Comparison of ENCODE assay signal across 18 cellular contexts in the genomic region with DNA sequence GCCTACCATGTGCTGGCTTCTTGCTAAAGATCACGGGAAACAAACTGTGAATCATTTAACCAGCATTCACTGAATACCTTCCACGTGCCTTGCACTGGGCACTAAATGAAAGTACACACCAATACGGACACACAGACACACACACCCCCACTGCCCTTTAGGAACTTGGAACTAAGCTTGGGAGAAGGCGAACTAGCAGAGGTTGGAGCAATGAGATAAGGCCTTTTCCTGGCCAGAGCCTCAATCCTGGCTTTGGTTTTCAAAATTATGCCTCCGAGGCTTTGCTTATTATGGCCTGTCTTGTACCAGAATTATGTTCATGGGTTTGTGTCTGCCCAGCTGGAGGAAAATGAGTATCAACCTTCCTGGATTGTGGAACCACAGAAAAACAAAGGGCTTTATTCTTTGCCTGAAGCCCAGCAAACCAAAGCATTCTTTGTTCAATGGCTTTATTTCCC. TPM values are rescaled to one million over a fixed set of nuclear protein-coding genes. Genes with fewer than 3 reads are reported as not detected.
DNase-seq lines count a peak whose midpoint lies in the region; ATAC-seq, FAIRE-seq and TF ChIP-seq lines count a peak whose summit lies in the region.
"Had no signal": no experiment of that assay in that cellular context is flagged by ENCODE, and none has a peak within 500 bp of the region (broad histone marks: within the 10 kb centered on the region; RNA-seq: fewer than 3 reads in every experiment).

No MANE protein-coding gene starts in this region.

- H3K4me3 Mint-ChIP-seq in nephron progenitor cell: no peak overlapping the region
- H3K4me3 Mint-ChIP-seq: effector memory CD8-positive, alpha-beta T cell had no signal

- WGBS in heart right ventricle, 2 donors: 65 to 77% methylated on average over 5 of the region's 5 CpGs
- 79 to 87% methylated on average over 5 of the region's 5 CpGs for WGBS in pancreas, 2 donors

- DNase-seq in Right ventricle myocardium inferior (ENCODE audit: missing footprints) (no peak), right atrium auricular region (ENCODE audit: low spot score) (no peak), heart right ventricle (no peak), nephron progenitor cell (no peak), cerebellar cortex (ENCODE audit: low spot score) (no peak), pancreas (no peak), GM20000 (ENCODE audit: low spot score) (no peak)
- DNase-seq: activated naive CD4-positive, alpha-beta T cell treated with anti-CD3 and anti-CD28 coated beads, Interleukin-2, amount 50 U/mL, for 16 hours; effector memory CD8-positive, alpha-beta T cell; MG63; NCI-H2029 treated with DMSO at 0.1 percent for 48 hours; NCI-H524; upper lobe of left lung had no signal

- ATAC-seq in Right ventricle myocardium inferior (peak; percentile 57), heart right ventricle (peak in 5 of 8 donors; percentile 24 to 63 (median 37)), pancreas (no peak), GM18870 (IDR thresholded peaks at IDR 0.05; ENCODE audit: unreplicated experiment) (no peak)
- ATAC-seq: effector memory CD8-positive, alpha-beta T cell had no signal

- H3K4me1 ChIP-seq in right atrium auricular region (no peaks in the 10 kb centered on the region), heart right ventricle (peaks cover 0 to 9% (median 0%) of the 10 kb centered on the region in 9 donors), pancreas (no peaks in the 10 kb centered on the region)
- H3K4me1 ChIP-seq: breast epithelium, SJSA1 had no signal

- H3K4me3 ChIP-seq in right atrium auricular region (no peak overlapping the region), heart right ventricle (no peak overlapping the region), pancreas (no peak overlapping the region)
- H3K4me3 ChIP-seq: BLaER1 treated with 17β-estradiol and CSF1 and Interleukin-3, amounts not matched to agents 10 nM and 100 nM; breast epithelium; MG63; SJSA1; upper lobe of left lung had no signal

- no peak for FAIRE-seq in pancreas (lab: Jason Lieb, UNC)
- FAIRE-seq: TTC549 had no signal

- peaks cover 19% of the 10 kb centered on the region for H3K36me3 Mint-ChIP-seq in nephron progenitor cell (ENCODE audit: low read depth)

- H3K27ac ChIP-seq in right atrium auricular region (no peak overlapping the region), heart right ventricle (peak overlapping the region in 1 of 10 donors; percentile 44), pancreas (no peak overlapping the region)
- H3K27ac ChIP-seq: BLaER1 treated with 17β-estradiol and CSF1 and Interleukin-3, amounts not matched to agents 10 nM and 100 nM; breast epithelium; SJSA1; upper lobe of left lung had no signal

- H3K9me3 ChIP-seq in right atrium auricular region (no peaks in the 10 kb centered on the region), heart right ventricle (no peaks in the 10 kb centered on the region), pancreas (no peaks in the 10 kb centered on the region)
- H3K9me3 ChIP-seq: breast epithelium, MG63, SJSA1, upper lobe of left lung had no signal

- peaks cover 22% of the 10 kb centered on the region for H3K4me1 Mint-ChIP-seq in nephron progenitor cell

- H3K27me3 ChIP-seq in right atrium auricular region (no peaks in the 10 kb centered on the region), heart right ventricle (no peaks in the 10 kb centered on the region), pancreas (no peaks in the 10 kb centered on the region)
- H3K27me3 ChIP-seq: BLaER1 treated with 17β-estradiol and CSF1 and Interleukin-3, amounts not matched to agents 10 nM and 100 nM; breast epithelium; MG63; SJSA1; upper lobe of left lung had no signal

- TF ChIP-seq CTCF in right atrium auricular region (IDR thresholded peaks at IDR 0.05): no peak
- no peak for TF ChIP-seq CTCF in heart right ventricle (IDR thresholded peaks at IDR 0.05)
- TF ChIP-seq CTCF in nephron progenitor cell (IDR thresholded peaks at IDR 0.05): no peak
- no peak for TF ChIP-seq CTCF in pancreas (IDR thresholded peaks at IDR 0.05)
- TF ChIP-seq CTCF in GM20000 (IDR thresholded peaks at IDR 0.05; ENCODE audit: extremely low read depth, missing control alignments): no peak

- H3K27me3 Mint-ChIP-seq in nephron progenitor cell (ENCODE audit: low read depth, poor library complexity): peaks cover under 1% of the 10 kb centered on the region
- H3K27me3 Mint-ChIP-seq: effector memory CD8-positive, alpha-beta T cell had no signal

- H3K36me3 ChIP-seq in right atrium auricular region: no peaks in the 10 kb centered on the region
- H3K36me3 ChIP-seq in heart right ventricle: peaks cover 0 to 36% (median 0%) of the 10 kb centered on the region in 9 donors
- no peaks in the 10 kb centered on the region for H3K36me3 ChIP-seq in pancreas
- H3K36me3 ChIP-seq: breast epithelium, MG63, SJSA1 had no signal

- peak overlapping the region; percentile 72 for H3K27ac Mint-ChIP-seq in nephron progenitor cell
- H3K27ac Mint-ChIP-seq: effector memory CD8-positive, alpha-beta T cell had no signal

- no peaks in the 10 kb centered on the region for H3K9me3 Mint-ChIP-seq in nephron progenitor cell
- H3K9me3 Mint-ChIP-seq: effector memory CD8-positive, alpha-beta T cell had no signal

- intact Hi-C loops in Right ventricle myocardium inferior (cut with DNase I): no loop called here
- intact Hi-C loops in heart right ventricle (cut with DNase I): no loop called here
- intact Hi-C loops in pancreas (cut with DNase I): no loop called here

RNA-seq across cellular contexts. Expression of a gene that starts 32.3 kb away (rescaled TPM):
- total RNA-seq in Right ventricle myocardium inferior (14.3 TPM), right atrium auricular region (1 to 10 TPM; 5.9 to 6.4 TPM), heart right ventricle (10 to 100 TPM; 11.3 to 20.2 (median 14.5) TPM), pancreas (1 to 10 TPM; 2.7 to 7.9 (median 4.4) TPM)
- polyA plus RNA-seq in heart right ventricle (1 to 10 TPM; 5.6 to 6.0 TPM), pancreas (1 to 10 TPM; 1.8 to 4.2 TPM)

Comparison
In these comparisons a context has a peak if more than half of its experiments do, and no peak if none do; other contexts are left out.
1. ATAC-seq: peak in Right ventricle myocardium inferior (single experiment) and heart right ventricle (5 of 8); none in pancreas (0 of 4) and GM18870 (single experiment).